18 cellular contexts compared by ENCODE assay signal in genomic region chr22:20889025-20889704, GRCh38.
"Had no signal": no experiment of that assay in that cellular context is flagged by ENCODE, and none has a peak within 500 bp of the region (broad histone marks: within the 10 kb centered on the region; RNA-seq: fewer than 3 reads in every experiment).

No MANE protein-coding gene starts in this region.

- H3K79me2 ChIP-seq: hepatocyte had no signal

- H2AFZ ChIP-seq: hepatocyte had no signal

- H3K9me3 Mint-ChIP-seq: naive thymus-derived CD8-positive, alpha-beta T cell; neural crest cell had no signal

- H3K4me3 Mint-ChIP-seq: naive thymus-derived CD8-positive, alpha-beta T cell; neural crest cell had no signal

- ATAC-seq: left colon; mucosa of descending colon; naive thymus-derived CD8-positive, alpha-beta T cell had no signal

- H3K27me3 Mint-ChIP-seq: naive thymus-derived CD8-positive, alpha-beta T cell had no signal

- DNase-seq: cortex of kidney; dorsolateral prefrontal cortex; effector CD8-positive, alpha-beta T cell; foreskin melanocyte; head of caudate nucleus; left colon; naive thymus-derived CD8-positive, alpha-beta T cell; sigmoid colon; stimulated activated CD4-positive, alpha-beta T cell treated with anti-CD3 and anti-CD28 coated beads, Interleukin-12 subunit alpha, Interleukin-12 subunit beta, amount 100 ng/mL, for 4 hours; stimulated activated naive CD4-positive, alpha-beta T cell; stomach; substantia nigra; transverse colon had no signal

- H3K4me2 ChIP-seq: hepatocyte had no signal

- H3K4me3 ChIP-seq: dorsolateral prefrontal cortex, hepatocyte, mucosa of descending colon, sigmoid colon, skin epidermis, stomach, thoracic aorta, transverse colon had no signal

- H3K27me3 ChIP-seq: dorsolateral prefrontal cortex, hepatocyte, sigmoid colon, stomach, transverse colon had no signal

- H3K9me3 ChIP-seq: mucosa of descending colon, sigmoid colon, stomach, thoracic aorta, transverse colon had no signal

- H3K27ac ChIP-seq: hepatocyte, sigmoid colon, skin epidermis, stomach, thoracic aorta, transverse colon had no signal
